8 cellular contexts compared by ENCODE assay signal in the genomic region with DNA sequence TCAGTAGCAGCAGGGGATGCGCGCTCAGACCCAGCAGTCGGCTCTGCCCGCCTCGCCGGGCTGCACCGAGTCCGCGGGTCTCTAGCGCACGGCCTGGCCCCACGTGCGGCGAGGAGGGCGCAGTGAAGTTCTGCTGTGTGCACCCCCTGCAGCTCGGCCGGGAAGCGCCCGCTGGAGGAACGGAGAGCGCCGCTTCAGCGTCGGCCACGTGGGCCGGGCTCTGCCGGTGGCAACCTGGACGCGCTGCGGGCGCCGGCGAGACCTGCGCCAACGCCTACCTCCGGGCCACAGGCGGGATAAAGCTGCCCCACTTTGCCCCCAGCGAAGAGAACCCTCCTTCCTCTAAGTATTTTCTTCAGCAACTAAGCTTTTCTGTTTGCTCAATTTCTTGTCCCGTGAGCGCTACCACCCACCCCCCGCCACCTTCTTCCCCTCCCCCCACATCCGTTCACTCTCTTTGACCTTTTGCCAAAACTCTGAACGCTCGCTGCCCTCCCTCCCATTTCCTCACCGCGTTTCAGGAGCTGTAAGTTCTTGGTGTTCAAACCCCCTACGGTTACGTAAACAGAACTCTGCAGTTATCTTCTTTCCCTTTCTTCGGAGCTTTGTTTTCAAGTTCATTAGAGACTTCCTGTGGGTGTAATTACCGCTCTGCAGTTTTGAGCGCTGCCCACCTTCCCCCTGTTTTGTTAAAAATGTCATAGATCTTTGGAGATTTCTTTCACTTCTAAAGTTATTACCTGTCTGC. TPM values are rescaled to one million over a fixed set of nuclear protein-coding genes. Genes with fewer than 3 reads are reported as not detected.
A peak's percentile ranks its signal among the peaks of the same experiment; 100 is the strongest.
DNase-seq lines count a peak whose midpoint lies in the region; ATAC-seq and TF ChIP-seq lines count a peak whose summit lies in the region.

No MANE protein-coding gene starts in this region.

- H3K27me3 ChIP-seq in ACC112 (ENCODE audit: insufficient read depth, low read length) = peaks cover 13% of the 10 kb centered on the region; the same call in 1 of the 2 replicates

- peak overlapping the region; percentile 71 for H3K4me3 Mint-ChIP-seq in activated CD4-positive, alpha-beta T cell treated with anti-CD3 and anti-CD28 coated beads for 36 hours
- H3K4me3 Mint-ChIP-seq in memory B cell = peak overlapping the region; percentile 94

- DNase-seq in GM19238 (ENCODE audit: insufficient read length, low spot score) = peak; percentile 23
- DNase-seq in KG1 (lab: John Stamatoyannopoulos, UW) = peak; percentile 92
- DNase-seq in activated CD4-positive, alpha-beta T cell treated with anti-CD3 and anti-CD28 coated beads for 36 hours = peak; percentile 77
- no peak for DNase-seq in coronary artery (ENCODE audit: low spot score)
- peak; percentile 2 to 21 for DNase-seq in memory B cell (ENCODE audit: low spot score in 2 of 2)
- DNase-seq in stimulated activated CD8-positive, alpha-beta memory T cell treated with anti-CD3 and anti-CD28 coated beads, Interleukin-12 subunit alpha, Interleukin-12 subunit beta, amount 100 ng/mL, for 24 hours (ENCODE audit: extremely low read depth) = peak; percentile 22
- DNase-seq in HuH-7 (ENCODE audit: low spot score) = no peak

- no peaks in the 10 kb centered on the region for H3K79me2 ChIP-seq in ACC112 (ENCODE audit: control insufficient read depth, insufficient read depth, low read length, unreplicated experiment)

- no peak overlapping the region for H3K27ac ChIP-seq in ACC112 (ENCODE audit: low read depth, low read length)
- H3K27ac ChIP-seq in coronary artery = peak overlapping the region in 1 of 2 donors; percentile 35

- H2AFZ ChIP-seq in ACC112 (ENCODE audit: low read length, unreplicated experiment) = peak overlapping the region; percentile 70

- H3K27me3 Mint-ChIP-seq in activated CD4-positive, alpha-beta T cell treated with anti-CD3 and anti-CD28 coated beads for 36 hours = no peaks in the 10 kb centered on the region
- H3K27me3 Mint-ChIP-seq in memory B cell = peaks cover 4% of the 10 kb centered on the region

- peaks cover 4% of the 10 kb centered on the region for H3K36me3 Mint-ChIP-seq in activated CD4-positive, alpha-beta T cell treated with anti-CD3 and anti-CD28 coated beads for 36 hours (ENCODE audit: low read depth)
- H3K36me3 Mint-ChIP-seq in memory B cell = no peaks in the 10 kb centered on the region

- peaks cover 61% of the 10 kb centered on the region for H3K4me1 Mint-ChIP-seq in activated CD4-positive, alpha-beta T cell treated with anti-CD3 and anti-CD28 coated beads for 36 hours
- peaks cover 12% of the 10 kb centered on the region for H3K4me1 Mint-ChIP-seq in memory B cell

- CTCF ChIA-PET in activated CD4-positive, alpha-beta T cell treated with anti-CD3 and anti-CD28 coated beads for 36 hours (lab: Charles Lee) = interaction anchor here (0.6 to 1.6 kb wide), 6 partner anchors 10 to 175 kb away, joined by 3 to 4 read pairs (median 3); a partner anchor contains a TSS

- H3K36me3 ChIP-seq in ACC112 (ENCODE audit: insufficient read depth, low read length) = no peaks in the 10 kb centered on the region

- H3K9me3 Mint-ChIP-seq in activated CD4-positive, alpha-beta T cell treated with anti-CD3 and anti-CD28 coated beads for 36 hours (ENCODE audit: low read depth) = peaks cover 3% of the 10 kb centered on the region
- H3K9me3 Mint-ChIP-seq in memory B cell = no peaks in the 10 kb centered on the region

- ATAC-seq in activated CD4-positive, alpha-beta T cell treated with anti-CD3 and anti-CD28 coated beads for 36 hours = peak; percentile 63
- ATAC-seq in memory B cell (ENCODE audit: low read depth) = peak; percentile 70

- no peak for TF ChIP-seq CTCF in coronary artery (IDR thresholded peaks at IDR 0.05)

- intact Hi-C loops in activated CD4-positive, alpha-beta T cell treated with anti-CD3 and anti-CD28 coated beads for 36 hours (cut with DNase I, micrococcal nuclease) = loop anchor here in 1 of 2 experiments (2.0 to 5.0 kb wide), 4 partner anchors 74 to 581 kb away; a partner anchor contains a TSS

- POLR2A ChIA-PET in activated CD4-positive, alpha-beta T cell treated with anti-CD3 and anti-CD28 coated beads for 36 hours (lab: Charles Lee) = interaction anchor here (0.6 to 0.7 kb wide), 2 partner anchors 80 to 453 kb away, joined by 3 read pairs; no protein-coding TSS in a partner anchor

- peaks cover 3% of the 10 kb centered on the region for H3K4me1 ChIP-seq in ACC112 (ENCODE audit: control insufficient read depth, insufficient read depth, low read length, unreplicated experiment)

- peak overlapping the region; percentile 72 for H3K4me3 ChIP-seq in ACC112 (ENCODE audit: low read depth, low read length)
- H3K4me3 ChIP-seq in coronary artery = peak overlapping the region; percentile 65

- H3K27ac Mint-ChIP-seq in activated CD4-positive, alpha-beta T cell treated with anti-CD3 and anti-CD28 coated beads for 36 hours = peak overlapping the region; percentile 86
- H3K27ac Mint-ChIP-seq in memory B cell = peak overlapping the region; percentile 74

RNA-seq across cellular contexts. Expression of a gene that starts 42.6 kb away (rescaled TPM):
- under 1 TPM; 0.78 to 0.81 TPM for total RNA-seq in activated CD4-positive, alpha-beta T cell treated with anti-CD3 and anti-CD28 coated beads for 36 hours

Comparison
In these comparisons a context has a peak if more than half of its experiments do, and no peak if none do; other contexts are left out.
1. DNase-seq: peak in GM19238 (single experiment), KG1 (single experiment), activated CD4-positive, alpha-beta T cell treated with anti-CD3 and anti-CD28 coated beads for 36 hours (single experiment), memory B cell (2 of 2) and stimulated activated CD8-positive, alpha-beta memory T cell treated with anti-CD3 and anti-CD28 coated beads, Interleukin-12 subunit alpha, Interleukin-12 subunit beta, amount 100 ng/mL, for 24 hours (single experiment); none in coronary artery (single experiment) and HuH-7 (single experiment).